ENCODE assay signal across 12 cellular contexts in genomic region chr1:172658871-172659453, GRCh38. TPM values are rescaled to one million over a fixed set of nuclear protein-coding genes. Genes with fewer than 3 reads are reported as not detected.
A peak's percentile ranks its signal among the peaks of the same experiment; 100 is the strongest.
DNase-seq lines count a peak whose midpoint lies in the region; ATAC-seq and TF ChIP-seq lines count a peak whose summit lies in the region.
"Had no signal": no experiment of that assay in that cellular context is flagged by ENCODE, and none has a peak within 500 bp of the region (broad histone marks: within the 10 kb centered on the region; RNA-seq: fewer than 3 reads in every experiment).

Gene FASLG (plus strand): TSS chr1:172659103. CDS start chr1:172659202, 99 bp downstream.

- H3K27me3 ChIP-seq in upper lobe of right lung = no peaks in the 10 kb centered on the region
- H3K27me3 ChIP-seq in colonic mucosa = no peaks in the 10 kb centered on the region
- H3K27me3 ChIP-seq: heart right ventricle had no signal

- H3K4me1 ChIP-seq in upper lobe of right lung (no peaks in the 10 kb centered on the region), colonic mucosa (no peaks in the 10 kb centered on the region)

- peak; percentile 66 for DNase-seq in Right ventricle myocardium inferior (ENCODE audit: missing footprints)
- DNase-seq in Right ventricle myocardium superior = no peak
- peak; percentile 77 for DNase-seq in activated naive CD4-positive, alpha-beta T cell treated with Interleukin-2 at 50 U/mL for 16 hours
- no peak for DNase-seq in upper lobe of right lung
- no peak for DNase-seq in colonic mucosa
- DNase-seq: EL, heart right ventricle, NCI-H187 had no signal

- intact Hi-C loops in Right ventricle myocardium inferior (cut with DNase I) (no loop called here), Right ventricle myocardium superior (cut with DNase I) (no loop called here), upper lobe of right lung (cut with DNase I) (no loop called here), colonic mucosa (cut with DNase I) (no loop called here)

- H3K27ac ChIP-seq in skin epidermis = peak within 1 kb of the TSS in 12 of 21 experiments; percentile 28 to 87 (median 71)
- peak within 1 kb of the TSS; percentile 25 for H3K27ac ChIP-seq in upper lobe of right lung
- no peak within 1 kb of the TSS for H3K27ac ChIP-seq in colonic mucosa
- H3K27ac ChIP-seq: RWPE1 had no signal

- H3K9ac ChIP-seq in colonic mucosa (ENCODE audit: low read depth in 2 of 2, low read length in 2 of 2) = no peak within 1 kb of the TSS

- ATAC-seq in Right ventricle myocardium inferior (no peak), Right ventricle myocardium superior (ENCODE audit: poor library complexity) (no peak), upper lobe of right lung (peak; percentile 43), GM21825 (IDR thresholded peaks at IDR 0.05; ENCODE audit: unreplicated experiment) (no peak), HG02840 (IDR thresholded peaks at IDR 0.05; ENCODE audit: low FRiP score, unreplicated experiment) (no peak)

- TF ChIP-seq CTCF in upper lobe of right lung (IDR thresholded peaks at IDR 0.05) (no peak), colonic mucosa (IDR thresholded peaks at IDR 0.05) (no peak)

- H3K9me3 ChIP-seq in upper lobe of right lung = no peaks in the 10 kb centered on the region
- H3K9me3 ChIP-seq in colonic mucosa = no peaks in the 10 kb centered on the region
- H3K9me3 ChIP-seq: heart right ventricle had no signal

- H3K4me3 ChIP-seq in skin epidermis (peak within 1 kb of the TSS; percentile 1 to 26 (median 17)), upper lobe of right lung (peak within 1 kb of the TSS; percentile 19), colonic mucosa (no peak within 1 kb of the TSS)

- H3K36me3 ChIP-seq in upper lobe of right lung (no peaks in the 10 kb centered on the region), colonic mucosa (no peaks in the 10 kb centered on the region)
- H3K36me3 ChIP-seq: heart right ventricle had no signal

RNA-seq across cellular contexts. Expression of gene FASLG, which starts in this region (rescaled TPM):
- 0.16 TPM for total RNA-seq in Right ventricle myocardium inferior
- total RNA-seq in Right ventricle myocardium superior = not detected
- 1.3 TPM for total RNA-seq in upper lobe of right lung
- under 1 TPM; 0.24 to 0.30 TPM for total RNA-seq in colonic mucosa

Comparison
In these comparisons a context has a peak if more than half of its experiments do, and no peak if none do; other contexts are left out.
1. Peak in DNase-seq in Right ventricle myocardium inferior; RNA of the gene not detected or under 1 TPM.